ENCODE assay signal across 26 cellular contexts in the genomic region with DNA sequence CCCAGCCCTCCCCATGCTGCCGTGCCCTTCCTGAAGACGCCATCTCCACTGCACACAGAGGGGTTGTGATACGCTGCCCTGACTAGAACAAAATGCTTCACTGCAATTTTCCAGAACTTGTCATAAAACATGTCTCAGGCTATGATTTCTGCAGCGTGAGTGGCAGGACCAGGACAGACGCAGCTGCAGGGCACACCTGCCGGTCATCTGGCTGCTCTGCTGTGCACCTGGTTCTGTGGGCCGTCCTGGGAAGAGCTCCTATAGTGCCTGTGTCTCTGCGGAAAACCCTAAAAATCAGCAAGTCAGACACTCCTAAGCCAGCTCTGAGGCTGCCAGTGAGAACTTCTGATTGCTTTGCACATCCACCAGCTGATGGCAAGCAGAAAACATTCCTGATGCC. TPM values are rescaled to one million over a fixed set of nuclear protein-coding genes. Genes with fewer than 3 reads are reported as not detected.
"Had no signal": no experiment of that assay in that cellular context is flagged by ENCODE, and none has a peak within 500 bp of the region (broad histone marks: within the 10 kb centered on the region; RNA-seq: fewer than 3 reads in every experiment).

No MANE protein-coding gene starts in this region.

- H3K9me3 ChIP-seq: SJCRH30, SK-N-SH had no signal

- H3K27ac ChIP-seq: brain microvascular endothelial cell, cardiac muscle cell, PC-9, SJCRH30, VCaP had no signal

- H3K27ac Mint-ChIP-seq: activated CD4-positive, alpha-beta T cell treated with anti-CD3 and anti-CD28 coated beads for 36 hours; activated CD8-positive, alpha-beta T cell treated with anti-CD3 and anti-CD28 coated beads for 36 hours; activated naive CD4-positive, alpha-beta T cell treated with anti-CD3 and anti-CD28 coated beads, Interleukin-2, amount 10 ng/mL, durations not matched to agents 7 days and 5 days; activated naive CD8-positive, alpha-beta T cell treated with anti-CD3 and anti-CD28 coated beads for 36 hours; activated T-cell treated with anti-CD3 and anti-CD28 coated beads, Interleukin-2, amount 50 U/mL, for 72 hours; activated T-helper 2 cell treated with anti-CD3 and anti-CD28 coated beads, Interferon-gamma antibody, Interleukin-2, Interleukin-4, amounts not matched to agents 10 μg/mL and 5 μg/mL and 100 μg/mL, durations not matched to agents 14 hours and 24 hours and 36 hours had no signal

- H3K9me3 Mint-ChIP-seq: activated CD8-positive, alpha-beta T cell treated with anti-CD3 and anti-CD28 coated beads for 36 hours; activated naive CD4-positive, alpha-beta T cell treated with anti-CD3 and anti-CD28 coated beads, Interleukin-2, amount 10 ng/mL, durations not matched to agents 7 days and 5 days; activated naive CD8-positive, alpha-beta T cell treated with anti-CD3 and anti-CD28 coated beads for 36 hours had no signal

- H3K9ac ChIP-seq: SK-N-SH had no signal

- H3K4me1 ChIP-seq: SJCRH30 had no signal

- H3K27me3 ChIP-seq: brain microvascular endothelial cell, cardiac muscle cell, SJCRH30 had no signal

- H3K4me3 Mint-ChIP-seq: activated CD4-positive, alpha-beta T cell treated with anti-CD3 and anti-CD28 coated beads for 36 hours; activated CD8-positive, alpha-beta T cell treated with anti-CD3 and anti-CD28 coated beads for 36 hours; activated naive CD4-positive, alpha-beta T cell treated with anti-CD3 and anti-CD28 coated beads, Interleukin-2, amount 10 ng/mL, durations not matched to agents 7 days and 5 days; activated naive CD8-positive, alpha-beta T cell treated with anti-CD3 and anti-CD28 coated beads for 36 hours; activated T-cell treated with anti-CD3 and anti-CD28 coated beads, Interleukin-2, amount 50 U/mL, for 72 hours had no signal

- ATAC-seq: activated CD4-positive, alpha-beta T cell treated with anti-CD3 and anti-CD28 coated beads for 36 hours; activated CD8-positive, alpha-beta T cell treated with anti-CD3 and anti-CD28 coated beads for 36 hours; activated T-cell treated with anti-CD3 and anti-CD28 coated beads, Interleukin-2, amount 50 U/mL, for 72 hours; K562 had no signal

- H3K4me1 Mint-ChIP-seq: activated CD4-positive, alpha-beta T cell treated with anti-CD3 and anti-CD28 coated beads for 36 hours; activated naive CD4-positive, alpha-beta T cell treated with anti-CD3 and anti-CD28 coated beads, Interleukin-2, amount 10 ng/mL, durations not matched to agents 7 days and 5 days; activated naive CD8-positive, alpha-beta T cell treated with anti-CD3 and anti-CD28 coated beads for 36 hours had no signal

- H3K4me3 ChIP-seq: cardiac muscle cell, K562, PC-9, SJCRH30 had no signal

- DNase-seq: activated CD4-positive, alpha-beta T cell treated with anti-CD3 and anti-CD28 coated beads for 36 hours; activated CD4-positive, CD25-positive, alpha-beta regulatory T cell; activated CD8-positive, alpha-beta memory T cell treated with anti-CD3 and anti-CD28 coated beads, Interleukin-2, amount 50 U/mL, for 4 hours; activated CD8-positive, alpha-beta T cell treated with anti-CD3 and anti-CD28 coated beads for 36 hours; activated gamma-delta T cell treated with Interleukin-2 at 50 U/mL for 16 hours; activated naive CD4-positive, alpha-beta T cell treated with anti-CD3 and anti-CD28 coated beads, Interleukin-2, amount 10 ng/mL, durations not matched to agents 7 days and 5 days; activated naive CD8-positive, alpha-beta T cell treated with anti-CD3 and anti-CD28 coated beads for 36 hours; activated T-cell treated with anti-CD3 and anti-CD28 coated beads, Interleukin-2, amount 50 U/mL, for 72 hours; brain microvascular endothelial cell; cerebellar nuclear complex; Karpas-422; MM.1S; NCI-H1105 treated with DMSO at 0.1 percent for 48 hours; NCI-H1694 treated with DMSO at 0.1 percent for 48 hours; NCI-H2029 treated with DMSO at 0.1 percent for 48 hours; NCI-H446; NCI-H526; NCI-H82; PC-9; SJCRH30; SK-N-SH; T-helper 1 cell had no signal

- H3K36me3 Mint-ChIP-seq: activated naive CD4-positive, alpha-beta T cell treated with anti-CD3 and anti-CD28 coated beads, Interleukin-2, amount 10 ng/mL, durations not matched to agents 7 days and 5 days; activated naive CD8-positive, alpha-beta T cell treated with anti-CD3 and anti-CD28 coated beads for 36 hours had no signal

- H3K27me3 Mint-ChIP-seq: activated naive CD4-positive, alpha-beta T cell treated with anti-CD3 and anti-CD28 coated beads, Interleukin-2, amount 10 ng/mL, durations not matched to agents 7 days and 5 days; activated naive CD8-positive, alpha-beta T cell treated with anti-CD3 and anti-CD28 coated beads for 36 hours had no signal

- H3K36me3 ChIP-seq: brain microvascular endothelial cell, cardiac muscle cell, SJCRH30 had no signal

RNA-seq across cellular contexts. Expression of a gene that starts 39.7 kb away (rescaled TPM):
- total RNA-seq: K562 had no signal
